In the genomic region with DNA sequence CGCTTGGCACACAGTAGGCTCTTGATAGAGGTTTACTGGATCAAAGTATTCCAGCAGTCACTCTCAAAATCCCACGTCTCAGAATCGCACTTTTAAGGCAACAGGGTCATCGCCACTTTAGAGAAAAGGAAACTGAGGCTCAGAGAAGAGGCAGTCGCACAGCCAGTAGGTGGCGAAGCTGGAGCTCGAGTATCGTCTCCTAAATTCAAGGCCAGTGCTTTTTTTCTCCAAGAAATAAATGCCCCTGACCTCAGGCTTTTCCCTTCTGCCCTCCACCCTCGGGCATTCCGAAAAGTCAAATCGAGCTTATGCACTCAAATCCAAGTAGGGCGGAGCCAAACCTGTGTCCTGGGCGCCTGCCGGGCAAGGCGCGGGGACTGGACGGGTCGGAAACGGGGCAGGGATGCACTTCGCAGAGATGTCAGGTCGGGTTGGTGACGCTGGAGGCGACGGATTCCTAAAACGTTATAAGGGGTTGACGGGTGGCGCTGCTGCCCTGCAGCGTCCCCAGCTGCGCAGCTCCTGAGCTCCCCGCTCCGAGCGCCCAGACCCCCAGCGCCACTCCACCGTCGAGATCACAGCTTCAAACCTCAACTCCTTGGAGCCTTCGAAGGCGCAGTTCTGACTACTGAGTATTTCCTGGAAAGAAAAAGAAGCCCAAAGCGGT, we compare ENCODE assay signal across 13 cellular contexts. TPM values are rescaled to one million over a fixed set of nuclear protein-coding genes. Genes with fewer than 3 reads are reported as not detected.
DNase-seq lines count a peak whose midpoint lies in the region; FAIRE-seq and TF ChIP-seq lines count a peak whose summit lies in the region.
"Had no signal": no experiment of that assay in that cellular context is flagged by ENCODE, and none has a peak within 500 bp of the region (broad histone marks: within the 10 kb centered on the region; RNA-seq: fewer than 3 reads in every experiment).

No MANE protein-coding gene starts in this region.

- peak in 2 of 3 experiments; percentile 36 to 59; a peak in 3 of 4 replicates for TF ChIP-seq CTCF in H1 (IDR thresholded peaks at IDR 0.05; ENCODE audit: control extremely low read depth in 1 of 3, insufficient read depth in 1 of 3, low read depth in 1 of 3, low read length in 3 of 3)

- H3K14ac ChIP-seq in H1 (ENCODE audit: insufficient read length) (no peak overlapping the region), neuronal stem cell (ENCODE audit: low read length) (no peak overlapping the region)

- in situ Hi-C loops in KBM-7 (cut with MboI; ENCODE audit: low pct_unique_long_range_greater_than_20kb, low sequenced_read_pairs) = loop anchor here (25.0 kb wide), 1 partner anchor 148 kb away; no protein-coding TSS in a partner anchor

- TF ChIP-seq POLR2A in H1 (IDR thresholded peaks at IDR 0.05; ENCODE audit: control extremely low read depth in 1 of 2, low read depth in 2 of 2, low read length in 2 of 2) = no peak

- DNase-seq in NCI-H345 (lab: John Stamatoyannopoulos, UW) (peak; percentile 47), NCI-H345 treated with DMSO at 0.1 percent for 48 hours (lab: John Stamatoyannopoulos, UW; ENCODE audit: unreplicated experiment) (no peak), H1 (ENCODE audit: low read depth in 1 of 2, low spot score in 2 of 2) (peak in 1 of 2 experiments; percentile 74), neuronal stem cell (ENCODE audit: low spot score) (peak; percentile 26), KBM-7 (no peak), cerebellar cortex (ENCODE audit: low spot score) (no peak)
- no peak for DNase-seq in stimulated activated CD4-positive, alpha-beta T cell treated with anti-CD3 and anti-CD28 coated beads, Interleukin-12 subunit alpha, Interleukin-12 subunit beta, amount 100 ng/mL, for 4 hours
- DNase-seq: AML-193, erythroblast had no signal

- no peak overlapping the region; the same call in 1 of the 2 replicates for H2BK5ac ChIP-seq in H1 (ENCODE audit: low read depth, low read length)
- no peak overlapping the region for H2BK5ac ChIP-seq in neuronal stem cell (ENCODE audit: low read length)

- H4K91ac ChIP-seq in H1 (replicated peaks; ENCODE audit: insufficient read length, low read length) = no peak overlapping the region
- H4K91ac ChIP-seq in neuronal stem cell (ENCODE audit: low read depth, low read length, poor library complexity) = no peak overlapping the region

- no peak overlapping the region for H3K27ac ChIP-seq in HUES6 (ENCODE audit: low read depth, low read length)
- H3K27ac ChIP-seq in H1 (ENCODE audit: low read depth, low read length) = no peak overlapping the region
- no peak overlapping the region for H3K27ac ChIP-seq in neuronal stem cell (replicated peaks; ENCODE audit: low read length)
- H3K27ac ChIP-seq: parathyroid adenoma, suprapubic skin had no signal

- H4K8ac ChIP-seq in H1 (ENCODE audit: extremely low read depth, insufficient read depth, low read length) (peak overlapping the region; percentile 22; the same call in 1 of the 2 replicates), neuronal stem cell (ENCODE audit: low read depth, low read length) (no peak overlapping the region)

- H3K9me3 ChIP-seq in HUES6 (ENCODE audit: control insufficient read depth, insufficient read depth, low read depth, low read length) = no peaks in the 10 kb centered on the region
- no peaks in the 10 kb centered on the region for H3K9me3 ChIP-seq in H1 (ENCODE audit: insufficient read depth in 2 of 2, low read depth in 1 of 2, low read length in 1 of 2)
- H3K9me3 ChIP-seq in neuronal stem cell (replicated peaks in 1 of 2; ENCODE audit: control insufficient read depth in 2 of 2, insufficient read depth in 1 of 2, low read depth in 1 of 2, low read length in 2 of 2) = no peaks in the 10 kb centered on the region
- H3K9me3 ChIP-seq: suprapubic skin had no signal

- 0 out of 2 replicates have a peak overlapping the region, but pooled peaks have one; percentile 21 for H3K18ac ChIP-seq in H1 (ENCODE audit: extremely low read depth, low read length)
- no peak overlapping the region for H3K18ac ChIP-seq in neuronal stem cell (ENCODE audit: low read length)

- H3K27me3 ChIP-seq in HUES6 (ENCODE audit: control insufficient read depth, insufficient read depth, low read length) = peaks cover 98% of the 10 kb centered on the region
- peaks cover 70 to 96% (median 89%) of the 10 kb centered on the region in 4 experiments for H3K27me3 ChIP-seq in H1 (replicated peaks in 1 of 4; ENCODE audit: control insufficient read depth in 3 of 4, extremely low read depth in 1 of 4, insufficient read depth in 3 of 4, low read length in 3 of 4)
- H3K27me3 ChIP-seq in neuronal stem cell (ENCODE audit: control insufficient read depth in 3 of 3, insufficient read depth in 3 of 3, low read depth in 1 of 3, low read length in 3 of 3) = peaks cover 54 to 97% (median 88%) of the 10 kb centered on the region in 3 experiments

- POLR2A ChIA-PET in H1 (lab: Charles Lee; ENCODE audit: partially characterized antibody) = interaction anchor here (1.5 to 2.5 kb wide), 2 partner anchors 9 to 1282 kb away, joined by 5 to 8 read pairs; a partner anchor contains a TSS

- peak overlapping the region; percentile 90 to 94 for H3K4me2 ChIP-seq in H1 (ENCODE audit: insufficient read depth in 1 of 2, low read depth in 2 of 2, low read length in 2 of 2)
- H3K4me2 ChIP-seq in neuronal stem cell (ENCODE audit: insufficient read depth, low read length, poor library complexity, severe bottlenecking) = no peak overlapping the region

- no peak overlapping the region for H4K5ac ChIP-seq in H1 (ENCODE audit: insufficient read length, low read depth, low read length)

- H2BK120ac ChIP-seq in H1 (replicated peaks; ENCODE audit: low read depth, low read length) (no peak overlapping the region), neuronal stem cell (ENCODE audit: low read depth, low read length) (no peak overlapping the region)

- H2BK15ac ChIP-seq in H1 (ENCODE audit: low read length) (peak overlapping the region; percentile 88; the same call in 1 of the 2 replicates), neuronal stem cell (ENCODE audit: low read length) (no peak overlapping the region)

- CTCF ChIA-PET in H1 (lab: Charles Lee; ENCODE audit: partially characterized antibody) = interaction anchor here (0.6 to 3.9 kb wide), 18 partner anchors 10 to 296 kb away, joined by 3 to 34 read pairs (median 4); no protein-coding TSS in a partner anchor

- H2BK12ac ChIP-seq in H1 (ENCODE audit: low read depth, low read length) = peak overlapping the region; percentile 62
- no peak overlapping the region for H2BK12ac ChIP-seq in neuronal stem cell (ENCODE audit: low read length)

- no peak overlapping the region for H2AFZ ChIP-seq in H1 (ENCODE audit: low read length)
- H2AFZ ChIP-seq in neuronal stem cell (ENCODE audit: low read length) = peak overlapping the region; percentile 52
- H2AFZ ChIP-seq: parathyroid adenoma had no signal

- H3K4me1 ChIP-seq in HUES6 (ENCODE audit: control insufficient read depth, insufficient read depth, low read length) (peaks cover 40% of the 10 kb centered on the region), H1 (replicated peaks in 1 of 4; ENCODE audit: control insufficient read depth in 3 of 4, insufficient read depth in 4 of 4, low read length in 3 of 4) (peaks cover 15 to 48% (median 33%) of the 10 kb centered on the region in 4 experiments), neuronal stem cell (ENCODE audit: control insufficient read depth in 2 of 2, insufficient read depth in 1 of 2, low read depth in 1 of 2, low read length in 2 of 2) (peaks cover 5 to 12% of the 10 kb centered on the region in 2 donors)
- H3K4me1 ChIP-seq: parathyroid adenoma had no signal

- H2AK5ac ChIP-seq in H1 (ENCODE audit: low read depth, low read length) = no peak overlapping the region; the same call in 1 of the 2 replicates
- H2AK5ac ChIP-seq in neuronal stem cell (ENCODE audit: low read depth, low read length) = no peak overlapping the region

- no peak for TF ChIP-seq EP300 in H1 (IDR thresholded peaks at IDR 0.05; ENCODE audit: borderline replicate concordance in 1 of 2, low read depth in 2 of 2, low read length in 2 of 2)

- no peak for FAIRE-seq in H1 (lab: Jason Lieb, UNC)

- no peak overlapping the region for H3K23ac ChIP-seq in H1 (ENCODE audit: insufficient read length)
- no peak overlapping the region for H3K23ac ChIP-seq in neuronal stem cell (ENCODE audit: low read depth, low read length, poor library complexity)

- H3K36me3 ChIP-seq in HUES6 (ENCODE audit: control insufficient read depth, insufficient read depth, low read length) (no peaks in the 10 kb centered on the region), H1 (ENCODE audit: control insufficient read depth in 2 of 4, insufficient read depth in 4 of 4, low read length in 3 of 4) (no peaks in the 10 kb centered on the region; a peak in 1 of 8 replicates), neuronal stem cell (replicated peaks in 1 of 2; ENCODE audit: control insufficient read depth in 2 of 2, insufficient read depth in 2 of 2, low read length in 2 of 2) (no peaks in the 10 kb centered on the region)
- H3K36me3 ChIP-seq: suprapubic skin had no signal

- no peaks in the 10 kb centered on the region for H3K79me2 ChIP-seq in H1 (ENCODE audit: control insufficient read depth in 1 of 2, insufficient read depth in 2 of 2, low read length in 2 of 2)
- H3K79me2 ChIP-seq: parathyroid adenoma had no signal

- H3K56ac ChIP-seq in H1 (replicated peaks; ENCODE audit: insufficient read length, low read depth, low read length) = no peak overlapping the region

- H3K9ac ChIP-seq in HUES6 (ENCODE audit: low read length) (no peak overlapping the region), H1 (replicated peaks in 1 of 4; ENCODE audit: extremely low read depth in 1 of 4, low read depth in 3 of 4, low read length in 3 of 4) (no peak overlapping the region), neuronal stem cell (ENCODE audit: low read depth, low read length, poor library complexity) (no peak overlapping the region)
- H3K9ac ChIP-seq: parathyroid adenoma had no signal

- H4K20me1 ChIP-seq in H1 (replicated peaks in 1 of 2; ENCODE audit: control insufficient read depth in 1 of 2, insufficient read depth in 2 of 2, low read length in 2 of 2) = peaks cover 2 to 3% of the 10 kb centered on the region in 2 experiments

- 1% methylated on average over 38 of the region's 38 CpGs; no CpG with 5 or more reads in 1 of the 2 experiments for WGBS in H1 (ENCODE audit: extremely low coverage in 1 of 2, insufficient coverage in 1 of 2, insufficient read length in 1 of 2, insufficient replicate concordance in 2 of 2, low coverage in 1 of 2, low lambda C conversion rate in 2 of 2, missing lambda C conversion rate in 1 of 2), 2 experiments
- WGBS in neuronal stem cell (ENCODE audit: extremely low coverage in 2 of 2, insufficient read length in 2 of 2, insufficient replicate concordance in 1 of 2), 2 donors = no CpG with 5 or more reads among the region's 38 CpGs

- peak overlapping the region; percentile 57; the same call in 1 of the 2 replicates for H2BK20ac ChIP-seq in H1 (ENCODE audit: low read length)

- H3K4me3 ChIP-seq in HUES6 (ENCODE audit: low read depth, low read length) (peak overlapping the region; percentile 70; the same call in 1 of the 2 replicates), H1 (ENCODE audit: extremely low read depth in 1 of 4, insufficient read depth in 2 of 4, low read depth in 3 of 4, low read length in 4 of 4) (peak overlapping the region; percentile 1 to 65 (median 35); a peak in 7 of 8 replicates), neuronal stem cell (ENCODE audit: low read length in 2 of 2) (no peak overlapping the region)
- H3K4me3 ChIP-seq: suprapubic skin had no signal

- H3K79me1 ChIP-seq in H1 (ENCODE audit: low read depth, low read length) (no peaks in the 10 kb centered on the region), neuronal stem cell (ENCODE audit: low read depth, low read length) (peaks cover 1% of the 10 kb centered on the region)

- peak; percentile 36 to 44 for TF ChIP-seq RAD21 in H1 (IDR thresholded peaks at IDR 0.05 in 1 of 2, conservative IDR thresholded peaks at IDR 0.05 in 1 of 2; ENCODE audit: low read depth in 2 of 2, low read length in 2 of 2)

- no peak overlapping the region for H3K4ac ChIP-seq in H1 (replicated peaks; ENCODE audit: insufficient read length, low read depth, low read length)
- H3K4ac ChIP-seq in neuronal stem cell (ENCODE audit: low read length) = no peak overlapping the region

- H3K23me2 ChIP-seq in H1 (ENCODE audit: low read depth, low read length) = peaks cover 37% of the 10 kb centered on the region

RNA-seq across cellular contexts. Expression of a gene that starts 4.7 kb away (rescaled TPM):
- 0.22 and 0.25 TPM in 2 replicates for total RNA-seq in H1 (2021; fragmentation: NEBNext Ultra II Directional; extraction: Animal tissue kit (Norgen Biotek cat#: 25700))
- 0.15 and 0.30 TPM in 2 replicates for polyA plus RNA-seq in H1 (2011; rRNA removed)
- polyA plus RNA-seq in H1 (2011; cell fraction: cytosol; rRNA removed) = 0.17 TPM
- 0.20 TPM for polyA plus RNA-seq in H1 (2011; cell fraction: nucleus; rRNA removed)
- 0.32 TPM in 1 of 4 replicates, not detected in the others for polyA plus RNA-seq in H1 (2012, experiment 1 of 2)
- polyA plus RNA-seq in H1 (2012, experiment 2 of 2) = 0.13 TPM
- 0.14 TPM for polyA plus RNA-seq in H1 (2013, experiment 1 of 2)
- 0.13 TPM for polyA plus RNA-seq in H1 (2013, experiment 2 of 2)
- polyA minus RNA-seq in H1 (2011; rRNA and poly(A)+ RNA removed) = not detected in 2 replicates
- not detected for polyA minus RNA-seq in H1 (2011; cell fraction: cytosol; rRNA and poly(A)+ RNA removed)
- 0.50 TPM for polyA minus RNA-seq in H1 (2011; cell fraction: nucleus; rRNA and poly(A)+ RNA removed)
- polyA plus RNA-seq in neuronal stem cell (2013, experiment 1 of 2) = not detected
- polyA plus RNA-seq in neuronal stem cell (2013, experiment 2 of 2) = not detected
- total RNA-seq: activated naive CD4-positive, alpha-beta T cell treated with anti-CD3 and anti-CD28 coated beads, Interleukin-2, amount 50 U/mL, for 72 hours; suprapubic skin had no signal

Comparison
In these comparisons a context has a peak if more than half of its experiments do, and no peak if none do; other contexts are left out.
1. DNase-seq: peak in NCI-H345 (single experiment) and neuronal stem cell (single experiment); none in NCI-H345 treated with DMSO at 0.1 percent for 48 hours (single experiment), stimulated activated CD4-positive, alpha-beta T cell treated with anti-CD3 and anti-CD28 coated beads, Interleukin-12 subunit alpha, Interleukin-12 subunit beta, amount 100 ng/mL, for 4 hours (single experiment), KBM-7 (single experiment) and cerebellar cortex (single experiment).
2. H3K4me3 ChIP-seq: peak in HUES6 (single experiment) and H1 (4 of 4); none in neuronal stem cell (0 of 2).